In the genomic region with DNA sequence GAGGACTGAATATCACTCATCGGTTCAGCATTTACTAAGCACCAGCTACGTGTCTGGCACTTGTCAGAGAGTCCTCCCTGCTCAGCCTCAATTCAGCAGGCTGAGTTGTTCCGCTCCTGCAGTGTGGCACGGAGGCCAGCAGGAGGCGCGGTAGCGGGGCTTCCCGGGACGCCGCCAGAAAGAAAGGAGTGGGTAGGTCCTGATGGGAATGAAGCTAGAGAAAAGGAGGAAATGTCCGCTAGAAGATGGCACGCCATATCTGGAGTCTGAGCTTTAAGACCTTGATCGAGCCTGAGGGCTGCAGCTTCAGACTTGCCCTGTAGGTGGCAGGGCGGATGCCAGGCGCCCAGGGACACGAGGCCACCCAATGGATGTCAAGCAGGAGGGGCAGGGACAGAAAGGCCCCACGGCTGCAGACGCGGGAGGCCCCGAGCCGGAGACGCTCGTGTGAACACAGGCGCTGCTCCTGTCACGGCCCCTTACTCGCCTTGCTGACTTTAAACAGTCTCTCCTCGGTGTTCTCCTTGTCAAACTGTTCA, we compare ENCODE assay signal across 1 cellular context.
A peak's percentile ranks its signal among the peaks of the same experiment; 100 is the strongest.
TF ChIP-seq lines count a peak whose summit lies in the region.

No MANE protein-coding gene starts in this region.

TF ChIP-seq in endothelial cell of umbilical vein, 7 proteins besides CTCF, POLR2A, EP300 and RAD21:
- TF ChIP-seq POLR2AphosphoS5 (IDR thresholded peaks at IDR 0.05; ENCODE audit: insufficient read depth, low read depth, low read length) (no peak), GATA2 (IDR thresholded peaks at IDR 0.05; ENCODE audit: insufficient read depth, insufficient read length, low read depth, low read length) (no peak), JUN (IDR thresholded peaks at IDR 0.05; ENCODE audit: borderline replicate concordance, insufficient read depth, insufficient read length, low read depth) (no peak), MYC (IDR thresholded peaks at IDR 0.05; ENCODE audit: low read depth, low read length) (no peak)
- TF ChIP-seq, protein P1, sequence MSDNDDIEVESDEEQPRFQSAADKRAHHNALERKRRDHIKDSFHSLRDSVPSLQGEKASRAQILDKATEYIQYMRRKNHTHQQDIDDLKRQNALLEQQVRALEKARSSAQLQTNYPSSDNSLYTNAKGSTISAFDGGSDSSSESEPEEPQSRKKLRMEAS (IDR thresholded peaks at IDR 0.05; ENCODE audit: insufficient read depth, insufficient read length) = peak; percentile 33
